ENCODE assay signal across 15 cellular contexts in the genomic region with DNA sequence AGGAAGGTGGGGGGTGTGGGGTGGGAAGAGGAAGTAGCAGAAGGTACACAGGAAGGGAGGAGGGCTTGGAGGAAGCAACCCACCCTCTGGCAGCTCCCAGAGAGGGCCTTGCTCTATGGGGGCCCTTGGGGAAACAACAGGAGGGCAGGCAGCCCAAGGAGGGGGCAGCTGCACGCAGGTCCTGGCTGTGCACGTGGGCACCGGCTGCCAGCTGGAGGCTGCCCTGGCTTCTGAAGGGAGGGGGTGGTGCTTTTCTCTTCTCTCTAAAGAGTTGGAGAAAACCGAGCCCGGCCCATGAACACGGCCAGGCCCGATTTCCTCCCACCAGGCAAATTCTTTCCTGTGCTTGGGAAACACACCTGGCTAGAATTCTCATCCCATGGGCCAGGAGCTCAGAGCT.
A peak's percentile ranks its signal among the peaks of the same experiment; 100 is the strongest.
DNase-seq lines count a peak whose midpoint lies in the region; ATAC-seq and TF ChIP-seq lines count a peak whose summit lies in the region.
"Had no signal": no experiment of that assay in that cellular context is flagged by ENCODE, and none has a peak within 500 bp of the region (broad histone marks: within the 10 kb centered on the region; RNA-seq: fewer than 3 reads in every experiment).

No MANE protein-coding gene starts in this region.

- WGBS in prostate gland: 21% methylated on average over 7 of the region's 7 CpGs

- POLR2A ChIA-PET in activated B cell treated with CpG ODN at 0.5 μM for 24 hours (lab: Charles Lee): interaction anchor here (0.9 kb wide), 1 partner anchor 81 kb away, joined by 4 read pairs; no protein-coding TSS in a partner anchor

- H3K9me3 ChIP-seq in HUES48 (ENCODE audit: control insufficient read depth, insufficient read depth, low read length) (no peaks in the 10 kb centered on the region), prostate gland (no peaks in the 10 kb centered on the region)
- H3K9me3 ChIP-seq: BE2C, vagina had no signal

- H3K4me3 Mint-ChIP-seq in activated naive CD8-positive, alpha-beta T cell: peak overlapping the region; percentile 71
- no peak overlapping the region for H3K4me3 Mint-ChIP-seq in activated naive CD8-positive, alpha-beta T cell treated with anti-CD3 and anti-CD28 coated beads, Interleukin-2, amount 50 U/mL, for 24 hours
- peak overlapping the region; percentile 2 for H3K4me3 Mint-ChIP-seq in activated B cell treated with CpG ODN at 0.5 μM for 24 hours

- intact Hi-C loops in activated B cell treated with CpG ODN at 0.5 μM for 24 hours (cut with micrococcal nuclease) (no loop called here), prostate gland (cut with DNase I) (no loop called here), posterior vena cava (cut with DNase I) (no loop called here)

- no peak for ATAC-seq in activated naive CD8-positive, alpha-beta T cell treated with anti-CD3 and anti-CD28 coated beads, Interleukin-2, amount 50 U/mL, for 24 hours
- ATAC-seq in activated B cell treated with CpG ODN at 0.5 μM for 24 hours (ENCODE audit: low read depth): no peak
- ATAC-seq in HG03342 (IDR thresholded peaks at IDR 0.05; ENCODE audit: unreplicated experiment): no peak
- ATAC-seq: SK-N-SH treated with all-trans-retinoic acid at 6 μM for 48 hours had no signal

- H3K27me3 Mint-ChIP-seq in activated naive CD8-positive, alpha-beta T cell: no peaks in the 10 kb centered on the region
- peaks cover 7% of the 10 kb centered on the region for H3K27me3 Mint-ChIP-seq in activated naive CD8-positive, alpha-beta T cell treated with anti-CD3 and anti-CD28 coated beads, Interleukin-2, amount 50 U/mL, for 24 hours
- H3K27me3 Mint-ChIP-seq in activated B cell treated with CpG ODN at 0.5 μM for 24 hours: peaks cover 26% of the 10 kb centered on the region

- CTCF ChIA-PET in activated B cell treated with CpG ODN at 0.5 μM for 24 hours (lab: Charles Lee): no interaction called here

- no peaks in the 10 kb centered on the region for H3K36me3 ChIP-seq in HUES48 (ENCODE audit: control insufficient read depth, insufficient read depth, low read length)
- H3K36me3 ChIP-seq in prostate gland: no peaks in the 10 kb centered on the region
- H3K36me3 ChIP-seq: BE2C, vagina had no signal

- H3K4me1 ChIP-seq in HUES48 (ENCODE audit: control insufficient read depth, insufficient read depth, low read length) (peaks cover 18% of the 10 kb centered on the region; the same call in 1 of the 2 replicates), prostate gland (replicated peaks) (peaks cover 5% of the 10 kb centered on the region)

- H3K4me1 Mint-ChIP-seq in activated naive CD8-positive, alpha-beta T cell (ENCODE audit: low read depth): peaks cover 53% of the 10 kb centered on the region
- H3K4me1 Mint-ChIP-seq in activated naive CD8-positive, alpha-beta T cell treated with anti-CD3 and anti-CD28 coated beads, Interleukin-2, amount 50 U/mL, for 24 hours: peaks cover 54% of the 10 kb centered on the region
- H3K4me1 Mint-ChIP-seq in activated B cell treated with CpG ODN at 0.5 μM for 24 hours: peaks cover 59% of the 10 kb centered on the region

- H3K27ac ChIP-seq in HUES48 (ENCODE audit: low read depth, low read length): peak overlapping the region; percentile 13
- H3K27ac ChIP-seq in prostate gland: no peak overlapping the region
- H3K27ac ChIP-seq: vagina had no signal

- H3K9ac ChIP-seq in HUES48 (ENCODE audit: low read depth, low read length): no peak overlapping the region

- no peaks in the 10 kb centered on the region for H3K27me3 ChIP-seq in HUES48 (ENCODE audit: control insufficient read depth, insufficient read depth, low read length)
- no peaks in the 10 kb centered on the region for H3K27me3 ChIP-seq in prostate gland (replicated peaks; ENCODE audit: insufficient read depth)
- H3K27me3 ChIP-seq: BE2C, vagina had no signal

- DNase-seq in activated naive CD8-positive, alpha-beta T cell treated with anti-CD3 and anti-CD28 coated beads, Interleukin-2, amount 50 U/mL, for 24 hours: no peak
- DNase-seq in activated B cell treated with CpG ODN at 0.5 μM for 24 hours: no peak
- peak; percentile 29 for DNase-seq in prostate gland (ENCODE audit: low spot score)
- no peak for DNase-seq in posterior vena cava (ENCODE audit: low spot score)
- DNase-seq in NCI-H2081 treated with DMSO at 0.1 percent for 48 hours (lab: John Stamatoyannopoulos, UW): no peak
- DNase-seq: activated CD4-positive, CD25-positive, alpha-beta regulatory T cell; aorta; BE2C; MV-4-11; stimulated activated CD4-positive, alpha-beta T cell treated with anti-CD3 and anti-CD28 coated beads, Interleukin-4, amount 100 ng/mL, for 24 hours had no signal

- no peak for TF ChIP-seq POLR2A in prostate gland (IDR thresholded peaks at IDR 0.05)

- no peaks in the 10 kb centered on the region for H3K9me3 Mint-ChIP-seq in activated naive CD8-positive, alpha-beta T cell (ENCODE audit: low read depth)
- H3K9me3 Mint-ChIP-seq in activated naive CD8-positive, alpha-beta T cell treated with anti-CD3 and anti-CD28 coated beads, Interleukin-2, amount 50 U/mL, for 24 hours: peaks cover 7% of the 10 kb centered on the region
- H3K9me3 Mint-ChIP-seq in activated B cell treated with CpG ODN at 0.5 μM for 24 hours: peaks cover 3% of the 10 kb centered on the region

- TF ChIP-seq CTCF in activated B cell treated with CpG ODN at 0.5 μM for 24 hours (IDR thresholded peaks at IDR 0.05) (no peak), prostate gland (IDR thresholded peaks at IDR 0.05) (no peak)

- no peak overlapping the region for H3K27ac Mint-ChIP-seq in activated naive CD8-positive, alpha-beta T cell
- H3K27ac Mint-ChIP-seq in activated naive CD8-positive, alpha-beta T cell treated with anti-CD3 and anti-CD28 coated beads, Interleukin-2, amount 50 U/mL, for 24 hours: no peak overlapping the region
- H3K27ac Mint-ChIP-seq in activated B cell treated with CpG ODN at 0.5 μM for 24 hours: no peak overlapping the region

- H3K36me3 Mint-ChIP-seq in activated naive CD8-positive, alpha-beta T cell: peaks cover 6% of the 10 kb centered on the region
- peaks cover 3% of the 10 kb centered on the region for H3K36me3 Mint-ChIP-seq in activated naive CD8-positive, alpha-beta T cell treated with anti-CD3 and anti-CD28 coated beads, Interleukin-2, amount 50 U/mL, for 24 hours (ENCODE audit: low read depth)
- no peaks in the 10 kb centered on the region for H3K36me3 Mint-ChIP-seq in activated B cell treated with CpG ODN at 0.5 μM for 24 hours (ENCODE audit: low read depth)

- no peak overlapping the region for H3K4me3 ChIP-seq in HUES48 (ENCODE audit: low read depth, low read length)
- H3K4me3 ChIP-seq in prostate gland: no peak overlapping the region
- H3K4me3 ChIP-seq: vagina had no signal
